Comparison of ENCODE assay signal across 11 cellular contexts in the genomic region with DNA sequence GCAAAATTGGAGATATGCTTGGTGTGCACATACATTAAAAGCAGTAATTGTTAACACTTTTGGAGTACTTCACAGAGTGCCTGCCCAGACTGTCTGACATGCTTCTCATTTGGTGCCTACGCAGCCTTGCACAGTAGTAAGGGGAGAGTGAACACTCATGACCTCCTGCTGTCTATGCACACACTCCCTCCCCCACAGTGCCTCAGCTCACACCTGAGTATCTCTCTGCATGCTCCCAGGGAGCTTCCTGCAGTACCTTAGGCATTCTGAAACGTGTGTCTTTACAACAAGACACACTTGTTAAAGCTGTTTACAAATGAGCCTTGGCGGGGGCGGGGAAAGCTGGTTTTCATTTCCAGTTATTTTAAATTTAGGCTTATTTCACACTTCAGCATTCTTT.
A peak's percentile ranks its signal among the peaks of the same experiment; 100 is the strongest.
DNase-seq lines count a peak whose midpoint lies in the region; ATAC-seq lines count a peak whose summit lies in the region.
"Had no signal": no experiment of that assay in that cellular context is flagged by ENCODE, and none has a peak within 500 bp of the region (broad histone marks: within the 10 kb centered on the region; RNA-seq: fewer than 3 reads in every experiment).

No MANE protein-coding gene starts in this region.

- H3K36me3 Mint-ChIP-seq in T-helper 2 cell treated with Interferon-gamma antibody and Interleukin-4, amounts not matched to agents 5 μg/mL and 100 μg/mL, for 36 hours (ENCODE audit: low read depth), result peaks cover 3% of the 10 kb centered on the region
- H3K36me3 Mint-ChIP-seq: activated CD8-positive, alpha-beta memory T cell treated with anti-CD3 and anti-CD28 coated beads, Interleukin-2, amount 10 ng/mL, durations not matched to agents 7 days and 5 days; brain had no signal

- DNase-seq in activated effector memory CD4-positive, alpha-beta T cell treated with anti-CD3 and anti-CD28 coated beads, Interleukin-2, amount 50 U/mL, for 16 hours, result peak; percentile 68
- DNase-seq in activated effector memory CD4-positive, alpha-beta T cell treated with Interleukin-2 at 50 U/mL for 16 hours, result no peak
- DNase-seq in NCI-H146 (lab: John Stamatoyannopoulos, UW) (peak; percentile 87), cerebellar cortex (ENCODE audit: low spot score) (no peak)
- peak; percentile 11 for DNase-seq in effector CD4-positive, alpha-beta T cell
- peak; percentile 18 to 55 for DNase-seq in stimulated activated CD4-positive, alpha-beta T cell treated with anti-CD3 and anti-CD28 coated beads, Interleukin-4, amount 100 ng/mL, for 4 hours
- DNase-seq in T-helper 2 cell treated with Interferon-gamma antibody and Interleukin-4, amounts not matched to agents 5 μg/mL and 100 μg/mL, for 36 hours (ENCODE audit: low spot score), result no peak
- DNase-seq: activated CD8-positive, alpha-beta memory T cell treated with anti-CD3 and anti-CD28 coated beads, Interleukin-2, amount 10 ng/mL, durations not matched to agents 7 days and 5 days; transverse colon had no signal

- H3K4me3 Mint-ChIP-seq in T-helper 2 cell treated with Interferon-gamma antibody and Interleukin-4, amounts not matched to agents 5 μg/mL and 100 μg/mL, for 36 hours, result no peak overlapping the region
- H3K4me3 Mint-ChIP-seq: activated CD8-positive, alpha-beta memory T cell treated with anti-CD3 and anti-CD28 coated beads, Interleukin-2, amount 10 ng/mL, durations not matched to agents 7 days and 5 days; brain had no signal

- ATAC-seq in HG03442 (IDR thresholded peaks at IDR 0.05; ENCODE audit: unreplicated experiment), result no peak
- ATAC-seq: activated CD8-positive, alpha-beta memory T cell treated with anti-CD3 and anti-CD28 coated beads, Interleukin-2, amount 10 ng/mL, durations not matched to agents 7 days and 5 days had no signal

- no peak overlapping the region for H3K27ac Mint-ChIP-seq in T-helper 2 cell treated with Interferon-gamma antibody and Interleukin-4, amounts not matched to agents 5 μg/mL and 100 μg/mL, for 36 hours
- H3K27ac Mint-ChIP-seq: activated CD8-positive, alpha-beta memory T cell treated with anti-CD3 and anti-CD28 coated beads, Interleukin-2, amount 10 ng/mL, durations not matched to agents 7 days and 5 days had no signal

- H3K9me3 Mint-ChIP-seq in T-helper 2 cell treated with Interferon-gamma antibody and Interleukin-4, amounts not matched to agents 5 μg/mL and 100 μg/mL, for 36 hours, result no peaks in the 10 kb centered on the region
- H3K9me3 Mint-ChIP-seq: brain had no signal

- peaks cover 69% of the 10 kb centered on the region for H3K4me1 Mint-ChIP-seq in T-helper 2 cell treated with Interferon-gamma antibody and Interleukin-4, amounts not matched to agents 5 μg/mL and 100 μg/mL, for 36 hours (ENCODE audit: low read depth)

- no peaks in the 10 kb centered on the region for H3K27me3 Mint-ChIP-seq in T-helper 2 cell treated with Interferon-gamma antibody and Interleukin-4, amounts not matched to agents 5 μg/mL and 100 μg/mL, for 36 hours (ENCODE audit: low read depth)
- H3K27me3 Mint-ChIP-seq: activated CD8-positive, alpha-beta memory T cell treated with anti-CD3 and anti-CD28 coated beads, Interleukin-2, amount 10 ng/mL, durations not matched to agents 7 days and 5 days had no signal

Comparison
In these comparisons a context has a peak if more than half of its experiments do, and no peak if none do; other contexts are left out.
1. DNase-seq: peak in activated effector memory CD4-positive, alpha-beta T cell treated with anti-CD3 and anti-CD28 coated beads, Interleukin-2, amount 50 U/mL, for 16 hours (single experiment), NCI-H146 (single experiment), effector CD4-positive, alpha-beta T cell (single experiment) and stimulated activated CD4-positive, alpha-beta T cell treated with anti-CD3 and anti-CD28 coated beads, Interleukin-4, amount 100 ng/mL, for 4 hours (2 of 2); none in activated effector memory CD4-positive, alpha-beta T cell treated with Interleukin-2 at 50 U/mL for 16 hours (single experiment), T-helper 2 cell treated with Interferon-gamma antibody and Interleukin-4, amounts not matched to agents 5 μg/mL and 100 μg/mL, for 36 hours (single experiment) and cerebellar cortex (single experiment).